1 cellular context compared by ENCODE assay signal in the genomic region with DNA sequence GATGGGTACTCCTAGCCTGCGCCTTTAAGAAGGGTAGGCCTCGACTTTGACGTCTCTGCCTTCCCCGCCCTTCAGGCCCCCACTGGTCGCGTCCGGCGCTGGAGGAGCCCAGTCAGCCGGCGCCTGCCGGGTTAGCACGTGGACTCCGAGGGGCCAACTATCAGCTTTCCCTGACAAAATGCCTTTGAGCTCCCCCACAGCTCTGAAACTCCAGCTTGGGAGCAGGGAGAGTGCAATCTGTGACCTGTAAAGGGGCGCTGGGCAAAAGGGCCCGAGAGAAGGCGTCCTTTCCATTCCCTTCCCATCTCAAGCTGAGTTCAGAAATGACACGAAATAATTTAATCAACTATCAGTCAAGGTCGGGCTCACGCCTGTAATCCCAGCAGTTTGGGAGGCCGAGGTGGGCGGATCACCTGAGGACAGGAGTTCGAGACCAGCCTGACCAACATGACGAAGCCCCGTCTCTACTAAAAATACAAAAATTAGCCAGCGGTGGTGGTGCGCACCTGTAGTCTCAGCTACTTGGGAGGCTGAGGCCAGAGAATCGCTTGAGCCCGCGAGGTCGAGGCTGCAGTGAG.
A peak's percentile ranks its signal among the peaks of the same experiment; 100 is the strongest.
TF ChIP-seq lines count a peak whose summit lies in the region.

No MANE protein-coding gene starts in this region.

TF ChIP-seq in K562, 482 proteins besides CTCF, POLR2A, EP300 and RAD21 (continued from another document and continues in another):
- TF ChIP-seq E2F4 (CRISPR knock-in tag; IDR thresholded peaks at IDR 0.05; ENCODE audit: low read depth) (no peak), TEAD2 (tag; IDR thresholded peaks at IDR 0.05) (no peak), ZNF263 (CRISPR knock-in tag; IDR thresholded peaks at IDR 0.05; ENCODE audit: borderline replicate concordance) (peak; percentile 66; the same call in 1 of the 2 replicates), ZNF583 (CRISPR knock-in tag; IDR thresholded peaks at IDR 0.05) (no peak), ZNF143 (CRISPR knock-in tag; IDR thresholded peaks at IDR 0.05) (no peak), NR2C1 (IDR thresholded peaks at IDR 0.05) (no peak), NR2C1 (tag; IDR thresholded peaks at IDR 0.05) (no peak), ZNF511 (CRISPR knock-in tag; IDR thresholded peaks at IDR 0.05) (0 out of 2 replicates have a peak, but pooled peaks have one; percentile 28), STAG1 (CRISPR knock-in tag; IDR thresholded peaks at IDR 0.05; ENCODE audit: borderline replicate concordance) (no peak), SMAD3 (CRISPR knock-in tag; conservative IDR thresholded peaks at IDR 0.05) (no peak), SP2 (IDR thresholded peaks at IDR 0.05; ENCODE audit: extremely low read depth, low read depth, low read length, poor library complexity, severe bottlenecking) (no peak), SMARCA5 (IDR thresholded peaks at IDR 0.05) (no peak), TOE1 (IDR thresholded peaks at IDR 0.05; ENCODE audit: borderline replicate concordance) (peak; percentile 91), TOE1 (CRISPR knock-in tag; IDR thresholded peaks at IDR 0.05; ENCODE audit: borderline replicate concordance, low read depth) (no peak), PATZ1 (CRISPR knock-in tag; IDR thresholded peaks at IDR 0.05; ENCODE audit: borderline replicate concordance) (no peak), TAL1 (IDR thresholded peaks at IDR 0.05) (no peak), RBM39 (optimal IDR thresholded peaks at IDR 0.05; ENCODE audit: low read depth, low read length) (no peak), JUN (IDR thresholded peaks at IDR 0.05; ENCODE audit: borderline replicate concordance, low read depth, low read length) (peak; percentile 67; the same call in 1 of the 2 replicates), JUN (CRISPR knock-in tag; IDR thresholded peaks at IDR 0.05; ENCODE audit: borderline replicate concordance) (no peak), KLF16 (IDR thresholded peaks at IDR 0.05) (peak; percentile 16; the same call in 1 of the 2 replicates), ZNF232 (CRISPR knock-in tag; IDR thresholded peaks at IDR 0.05) (no peak), BACH1 (tag; IDR thresholded peaks at IDR 0.05) (no peak), KDM1A (IDR thresholded peaks at IDR 0.05) (peak; percentile 28 to 58; a peak in 2 of 4 replicates), PHF20 (IDR thresholded peaks at IDR 0.05; ENCODE audit: partially characterized antibody) (peak; percentile 79), NR0B1 (IDR thresholded peaks at IDR 0.05; ENCODE audit: partially characterized antibody) (no peak), NFIC (IDR thresholded peaks at IDR 0.05) (no peak), ZNF639 (CRISPR knock-in tag; conservative IDR thresholded peaks at IDR 0.05 in 1 of 2, IDR thresholded peaks at IDR 0.05 in 1 of 2) (peak in 1 of 2 experiments; percentile 33; a peak in 1 of 4 replicates), EP400 (IDR thresholded peaks at IDR 0.05) (peak; percentile 84), BCOR (IDR thresholded peaks at IDR 0.05) (peak; percentile 89), HCFC1 (IDR thresholded peaks at IDR 0.05; ENCODE audit: low read depth, low read length) (peak; percentile 38; the same call in 1 of the 2 replicates), CBFA2T2 (conservative IDR thresholded peaks at IDR 0.05) (no peak), MIER1 (IDR thresholded peaks at IDR 0.05; ENCODE audit: low read depth) (no peak), ZNF134 (CRISPR knock-in tag; conservative IDR thresholded peaks at IDR 0.05) (no peak), ZNF282 (CRISPR knock-in tag; IDR thresholded peaks at IDR 0.05) (no peak), MCM7 (IDR thresholded peaks at IDR 0.05) (no peak), RFX5 (IDR thresholded peaks at IDR 0.05; ENCODE audit: low read depth, low read length) (no peak), BRD9 (IDR thresholded peaks at IDR 0.05; ENCODE audit: low read depth, partially characterized antibody) (no peak), GTF2E2 (tag; IDR thresholded peaks at IDR 0.05) (no peak), SRSF1 (IDR thresholded peaks at IDR 0.05; ENCODE audit: low read depth, low read length) (no peak), C11orf30 (IDR thresholded peaks at IDR 0.05; ENCODE audit: low read depth) (no peak), GATAD2B (IDR thresholded peaks at IDR 0.05; ENCODE audit: borderline replicate concordance) (no peak)
- TF ChIP-seq, protein P1, sequence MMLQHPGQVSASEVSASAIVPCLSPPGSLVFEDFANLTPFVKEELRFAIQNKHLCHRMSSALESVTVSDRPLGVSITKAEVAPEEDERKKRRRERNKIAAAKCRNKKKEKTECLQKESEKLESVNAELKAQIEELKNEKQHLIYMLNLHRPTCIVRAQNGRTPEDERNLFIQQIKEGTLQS (IDR thresholded peaks at IDR 0.05), result no peak
- TF ChIP-seq, protein P1 (CRISPR knock-in tag; conservative IDR thresholded peaks at IDR 0.05), result no peak
- TF ChIP-seq, protein P2, sequence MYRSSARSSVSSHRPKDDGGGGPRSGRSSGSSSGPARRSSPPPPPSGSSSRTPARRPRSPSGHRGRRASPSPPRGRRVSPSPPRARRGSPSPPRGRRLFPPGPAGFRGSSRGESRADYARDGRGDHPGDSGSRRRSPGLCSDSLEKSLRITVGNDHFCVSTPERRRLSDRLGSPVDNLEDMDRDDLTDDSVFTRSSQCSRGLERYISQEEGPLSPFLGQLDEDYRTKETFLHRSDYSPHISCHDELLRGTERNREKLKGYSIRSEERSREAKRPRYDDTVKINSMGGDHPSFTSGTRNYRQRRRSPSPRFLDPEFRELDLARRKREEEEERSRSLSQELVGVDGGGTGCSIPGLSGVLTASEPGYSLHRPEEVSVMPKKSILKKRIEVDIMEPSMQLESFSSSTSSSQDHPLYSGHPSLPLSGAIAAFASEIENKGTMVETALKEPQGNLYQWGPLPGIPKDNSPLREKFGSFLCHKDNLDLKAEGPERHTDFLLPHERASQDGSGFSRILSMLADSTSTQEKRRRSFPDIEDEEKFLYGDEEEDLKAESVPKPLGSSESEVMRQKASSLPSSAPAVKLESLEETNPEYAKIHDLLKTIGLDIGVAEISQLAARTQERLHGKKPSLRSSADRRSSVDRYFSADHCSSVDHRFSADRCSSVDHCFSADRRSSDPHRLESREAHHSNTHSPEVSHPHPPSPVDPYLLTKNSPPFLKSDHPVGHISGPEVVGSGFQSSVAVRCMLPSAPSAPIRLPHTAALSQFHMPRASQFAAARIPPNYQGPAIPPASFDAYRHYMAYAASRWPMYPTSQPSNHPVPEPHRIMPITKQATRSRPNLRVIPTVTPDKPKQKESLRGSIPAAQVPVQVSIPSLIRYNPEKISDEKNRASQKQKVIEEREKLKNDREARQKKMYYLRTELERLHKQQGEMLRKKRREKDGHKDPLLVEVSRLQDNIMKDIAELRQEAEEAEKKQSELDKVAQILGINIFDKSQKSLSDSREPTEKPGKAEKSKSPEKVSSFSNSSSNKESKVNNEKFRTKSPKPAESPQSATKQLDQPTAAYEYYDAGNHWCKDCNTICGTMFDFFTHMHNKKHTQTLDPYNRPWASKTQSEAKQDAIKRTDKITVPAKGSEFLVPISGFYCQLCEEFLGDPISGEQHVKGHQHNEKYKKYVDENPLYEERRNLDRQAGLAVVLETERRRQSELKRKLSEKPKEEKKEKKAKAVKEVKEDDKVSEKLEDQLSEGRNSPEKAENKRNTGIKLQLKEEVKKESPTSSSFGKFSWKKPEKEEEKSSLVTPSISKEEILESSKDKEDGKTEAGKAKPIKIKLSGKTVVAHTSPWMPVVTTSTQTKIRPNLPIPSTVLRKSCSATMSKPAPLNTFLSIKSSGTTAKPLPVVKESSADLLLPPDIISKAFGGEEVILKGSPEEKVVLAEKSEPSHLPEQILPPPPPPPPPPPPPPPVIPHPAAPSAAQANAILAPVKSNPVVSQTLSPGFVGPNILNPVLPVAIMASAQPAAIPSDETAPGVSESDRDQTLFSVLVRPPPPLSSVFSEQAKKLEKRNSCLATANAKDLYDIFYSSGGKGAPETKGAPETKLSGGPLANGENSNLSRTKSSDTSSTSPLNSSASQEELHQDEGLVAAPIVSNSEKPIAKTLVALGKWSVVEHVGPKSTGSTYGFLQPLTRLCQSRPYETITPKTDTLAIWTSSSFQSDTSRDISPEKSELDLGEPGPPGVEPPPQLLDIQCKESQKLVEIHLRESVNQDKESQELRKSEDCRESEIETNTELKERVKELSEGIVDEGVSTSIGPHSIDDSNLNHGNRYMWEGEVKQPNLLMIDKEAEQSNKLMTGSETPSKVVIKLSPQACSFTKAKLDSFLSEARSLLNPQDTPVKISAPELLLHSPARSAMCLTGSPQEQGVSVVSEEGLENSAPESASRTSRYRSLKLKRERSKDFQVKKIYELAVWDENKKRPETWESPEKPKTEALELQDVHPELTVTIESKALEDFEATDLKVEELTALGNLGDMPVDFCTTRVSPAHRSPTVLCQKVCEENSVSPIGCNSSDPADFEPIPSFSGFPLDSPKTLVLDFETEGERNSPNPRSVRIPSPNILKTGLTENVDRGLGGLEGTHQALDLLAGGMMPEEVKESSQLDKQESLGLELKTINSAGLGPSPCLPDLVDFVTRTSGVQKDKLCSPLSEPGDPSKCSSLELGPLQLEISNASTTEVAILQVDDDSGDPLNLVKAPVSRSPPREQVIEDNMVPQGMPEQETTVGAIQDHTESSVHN (IDR thresholded peaks at IDR 0.05; ENCODE audit: borderline replicate concordance in 1 of 2, low read depth in 1 of 2), result no peak
- TF ChIP-seq, protein P3, sequence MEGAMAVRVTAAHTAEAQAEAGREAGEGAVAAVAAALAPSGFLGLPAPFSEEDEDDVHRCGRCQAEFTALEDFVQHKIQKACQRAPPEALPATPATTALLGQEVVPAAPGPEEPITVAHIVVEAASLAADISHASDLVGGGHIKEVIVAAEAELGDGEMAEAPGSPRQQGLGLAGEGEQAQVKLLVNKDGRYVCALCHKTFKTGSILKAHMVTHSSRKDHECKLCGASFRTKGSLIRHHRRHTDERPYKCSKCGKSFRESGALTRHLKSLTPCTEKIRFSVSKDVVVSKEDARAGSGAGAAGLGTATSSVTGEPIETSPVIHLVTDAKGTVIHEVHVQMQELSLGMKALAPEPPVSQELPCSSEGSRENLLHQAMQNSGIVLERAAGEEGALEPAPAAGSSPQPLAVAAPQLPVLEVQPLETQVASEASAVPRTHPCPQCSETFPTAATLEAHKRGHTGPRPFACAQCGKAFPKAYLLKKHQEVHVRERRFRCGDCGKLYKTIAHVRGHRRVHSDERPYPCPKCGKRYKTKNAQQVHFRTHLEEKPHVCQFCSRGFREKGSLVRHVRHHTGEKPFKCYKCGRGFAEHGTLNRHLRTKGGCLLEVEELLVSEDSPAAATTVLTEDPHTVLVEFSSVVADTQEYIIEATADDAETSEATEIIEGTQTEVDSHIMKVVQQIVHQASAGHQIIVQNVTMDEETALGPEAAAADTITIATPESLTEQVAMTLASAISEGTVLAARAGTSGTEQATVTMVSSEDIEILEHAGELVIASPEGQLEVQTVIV (CRISPR knock-in tag; IDR thresholded peaks at IDR 0.05; ENCODE audit: borderline replicate concordance), result no peak
